Comparison of ENCODE assay signal across 1 cellular context in genomic region chr3:101381809-101382208, GRCh38.
TF ChIP-seq lines count a peak whose summit lies in the region.

No MANE protein-coding gene starts in this region.

TF ChIP-seq in K562, 482 proteins besides CTCF, POLR2A, EP300 and RAD21 (continued from another document):
- TF ChIP-seq MNT (conservative IDR thresholded peaks at IDR 0.05): no peak
